In genomic region chr6:79461205-79461604, GRCh38 we compare ENCODE assay signal across 1 cellular context.
TF ChIP-seq lines count a peak whose summit lies in the region.

No MANE protein-coding gene starts in this region.

TF ChIP-seq in HepG2, 621 proteins besides CTCF, POLR2A, EP300 and RAD21 (continued from another document):
- TF ChIP-seq ZNF407 (CRISPR knock-in tag; IDR thresholded peaks at IDR 0.05; ENCODE audit: not compliant biosample characterization) (no peak), PPARG (CRISPR knock-in tag; conservative IDR thresholded peaks at IDR 0.05) (0 out of 2 replicates have a peak, but pooled peaks have one; percentile 37), TEAD3 (CRISPR knock-in tag; optimal IDR thresholded peaks at IDR 0.05; ENCODE audit: borderline replicate concordance) (peak; percentile 33), KAT7 (CRISPR knock-in tag; IDR thresholded peaks at IDR 0.05; ENCODE audit: borderline replicate concordance) (no peak), CEBPG (CRISPR knock-in tag; IDR thresholded peaks at IDR 0.05) (peak; percentile 77), ZNF552 (CRISPR knock-in tag; IDR thresholded peaks at IDR 0.05; ENCODE audit: borderline replicate concordance) (no peak), SALL1 (CRISPR knock-in tag; IDR thresholded peaks at IDR 0.05) (0 out of 2 replicates have a peak, but pooled peaks have one; percentile 21), ZNF260 (CRISPR knock-in tag; IDR thresholded peaks at IDR 0.05; ENCODE audit: borderline replicate concordance, low read depth) (no peak), ZNF331 (CRISPR knock-in tag; IDR thresholded peaks at IDR 0.05) (no peak), SOX5 (CRISPR knock-in tag; IDR thresholded peaks at IDR 0.05; ENCODE audit: borderline replicate concordance) (peak; percentile 36; the same call in 1 of the 2 replicates), ZNF639 (CRISPR knock-in tag; conservative IDR thresholded peaks at IDR 0.05) (no peak), ZNF644 (CRISPR knock-in tag; IDR thresholded peaks at IDR 0.05; ENCODE audit: low read depth) (peak; percentile 63; the same call in 1 of the 2 replicates), KDM4B (CRISPR knock-in tag; IDR thresholded peaks at IDR 0.05) (no peak), FOXA1 (IDR thresholded peaks at IDR 0.05) (no peak), FOXA1 (CRISPR knock-in tag; IDR thresholded peaks at IDR 0.05) (0 out of 2 replicates have a peak, but pooled peaks have one; percentile 15), CEBPB (IDR thresholded peaks at IDR 0.05; ENCODE audit: borderline replicate concordance, low read depth, low read length) (peak; percentile 68; the same call in 1 of the 2 replicates), ARID5B (CRISPR knock-in tag; IDR thresholded peaks at IDR 0.05) (peak; percentile 43; the same call in 1 of the 2 replicates), SYNCRIP (IDR thresholded peaks at IDR 0.05; ENCODE audit: insufficient read depth, low read depth, low read length) (no peak), ZFAT (CRISPR knock-in tag; conservative IDR thresholded peaks at IDR 0.05) (no peak), RFX5 (IDR thresholded peaks at IDR 0.05; ENCODE audit: low read depth, low read length) (no peak), FOSL2 (CRISPR knock-in tag; IDR thresholded peaks at IDR 0.05) (0 out of 2 replicates have a peak, but pooled peaks have one; percentile 14), HNF4G (IDR thresholded peaks at IDR 0.05; ENCODE audit: borderline replicate concordance, low read depth, low read length) (peak; percentile 12; the same call in 1 of the 2 replicates), HNF4G (CRISPR knock-in tag; IDR thresholded peaks at IDR 0.05; ENCODE audit: borderline replicate concordance, low read depth) (no peak), SOX13 (IDR thresholded peaks at IDR 0.05) (no peak), SOX13 (CRISPR knock-in tag; conservative IDR thresholded peaks at IDR 0.05 in 1 of 2, IDR thresholded peaks at IDR 0.05 in 1 of 2) (peak in 1 of 2 experiments; percentile 34; a peak in 1 of 4 replicates), ZC3H4 (CRISPR knock-in tag; IDR thresholded peaks at IDR 0.05; ENCODE audit: borderline replicate concordance) (no peak), NCOA2 (CRISPR knock-in tag; IDR thresholded peaks at IDR 0.05) (peak; percentile 27; the same call in 1 of the 2 replicates), HNF4A (CRISPR knock-in tag; IDR thresholded peaks at IDR 0.05) (peak; percentile 28; the same call in 1 of the 2 replicates)
